8 cellular contexts compared by ENCODE assay signal in genomic region chr12:13390381-13390856, GRCh38.
DNase-seq lines count a peak whose midpoint lies in the region; ATAC-seq lines count a peak whose summit lies in the region.

No MANE protein-coding gene starts in this region.

- no peaks in the 10 kb centered on the region for H3K4me1 Mint-ChIP-seq in activated CD8-positive, alpha-beta T cell treated with anti-CD3 and anti-CD28 coated beads, Interleukin-2, amount 10 ng/mL, durations not matched to agents 7 days and 5 days (ENCODE audit: low read depth)

- H3K9me3 ChIP-seq in mucosa of rectum (ENCODE audit: control insufficient read depth in 2 of 2, low read length in 2 of 2) = no peaks in the 10 kb centered on the region

- peak overlapping the region in 1 of 2 donors; percentile 33 for H3K4me3 ChIP-seq in mucosa of rectum (ENCODE audit: low read length in 2 of 2)

- H3K4me3 Mint-ChIP-seq in activated CD8-positive, alpha-beta T cell treated with anti-CD3 and anti-CD28 coated beads, Interleukin-2, amount 10 ng/mL, durations not matched to agents 7 days and 5 days = no peak overlapping the region

- CTCF ChIA-PET in activated CD8-positive, alpha-beta T cell treated with anti-CD3 and anti-CD28 coated beads, Interleukin-2, amount 10 ng/mL, durations not matched to agents 7 days and 5 days (lab: Charles Lee) = no interaction called here

- DNase-seq in COLO668 (lab: John Stamatoyannopoulos, UW; ENCODE audit: unreplicated experiment) (peak; percentile 36), NCI-H2171 treated with DMSO at 0.1 percent for 48 hours (lab: John Stamatoyannopoulos, UW) (peak; percentile 58), dermis blood vessel endothelial cell (peak; percentile 26), HPDE6-E6E7 (ENCODE audit: extremely low spot score) (no peak), SK-N-DZ (ENCODE audit: low spot score) (no peak)
- DNase-seq in activated CD8-positive, alpha-beta T cell treated with anti-CD3 and anti-CD28 coated beads, Interleukin-2, amount 10 ng/mL, durations not matched to agents 7 days and 5 days = no peak

- peak overlapping the region in 1 of 2 donors; percentile 55 for H3K9ac ChIP-seq in mucosa of rectum (ENCODE audit: low read depth in 1 of 2, low read length in 2 of 2)

- no peaks in the 10 kb centered on the region for H3K27me3 ChIP-seq in mucosa of rectum (ENCODE audit: control insufficient read depth in 2 of 2, insufficient read depth in 2 of 2, low read length in 2 of 2)

- H3K27ac ChIP-seq in mucosa of rectum (ENCODE audit: low read depth in 2 of 2, low read length in 2 of 2) = peak overlapping the region; percentile 75 to 86

- H3K27me3 Mint-ChIP-seq in activated CD8-positive, alpha-beta T cell treated with anti-CD3 and anti-CD28 coated beads, Interleukin-2, amount 10 ng/mL, durations not matched to agents 7 days and 5 days (ENCODE audit: low read depth) = no peaks in the 10 kb centered on the region

- H3K36me3 ChIP-seq in mucosa of rectum (ENCODE audit: control insufficient read depth in 2 of 2, insufficient read depth in 2 of 2, low read length in 2 of 2) = no peaks in the 10 kb centered on the region

- POLR2A ChIA-PET in activated CD8-positive, alpha-beta T cell treated with anti-CD3 and anti-CD28 coated beads, Interleukin-2, amount 10 ng/mL, durations not matched to agents 7 days and 5 days (lab: Charles Lee) = no interaction called here

- no peaks in the 10 kb centered on the region for H3K9me3 Mint-ChIP-seq in activated CD8-positive, alpha-beta T cell treated with anti-CD3 and anti-CD28 coated beads, Interleukin-2, amount 10 ng/mL, durations not matched to agents 7 days and 5 days (ENCODE audit: insufficient read depth)

- H3K4me1 ChIP-seq in mucosa of rectum (ENCODE audit: control insufficient read depth in 2 of 2, insufficient read depth in 2 of 2, low read length in 2 of 2) = peaks cover 18 to 39% of the 10 kb centered on the region in 2 donors

- no peak overlapping the region for H3K27ac Mint-ChIP-seq in activated CD8-positive, alpha-beta T cell treated with anti-CD3 and anti-CD28 coated beads, Interleukin-2, amount 10 ng/mL, durations not matched to agents 7 days and 5 days

- ATAC-seq in GM18907 (IDR thresholded peaks at IDR 0.05; ENCODE audit: unreplicated experiment) = no peak
- ATAC-seq in activated CD8-positive, alpha-beta T cell treated with anti-CD3 and anti-CD28 coated beads, Interleukin-2, amount 10 ng/mL, durations not matched to agents 7 days and 5 days = no peak

- no peaks in the 10 kb centered on the region for H3K36me3 Mint-ChIP-seq in activated CD8-positive, alpha-beta T cell treated with anti-CD3 and anti-CD28 coated beads, Interleukin-2, amount 10 ng/mL, durations not matched to agents 7 days and 5 days (ENCODE audit: low read depth)

Comparison
In these comparisons a context has a peak if more than half of its experiments do, and no peak if none do; other contexts are left out.
1. DNase-seq: peak in COLO668 (single experiment), NCI-H2171 treated with DMSO at 0.1 percent for 48 hours (single experiment) and dermis blood vessel endothelial cell (single experiment); none in HPDE6-E6E7 (single experiment), activated CD8-positive, alpha-beta T cell treated with anti-CD3 and anti-CD28 coated beads, Interleukin-2, amount 10 ng/mL, durations not matched to agents 7 days and 5 days (single experiment) and SK-N-DZ (single experiment).